1 cellular context compared by ENCODE assay signal in genomic region chr12:68745376-68745903, GRCh38.
TF ChIP-seq lines count a peak whose summit lies in the region.

No MANE protein-coding gene starts in this region.

TF ChIP-seq in K562, 482 proteins besides CTCF, POLR2A, EP300 and RAD21 (continued from another document):
- TF ChIP-seq ZNF592 (IDR thresholded peaks at IDR 0.05): peak; percentile 30; the same call in 1 of the 2 replicates
- peak; percentile 61; the same call in 1 of the 2 replicates for TF ChIP-seq NFE2 (IDR thresholded peaks at IDR 0.05; ENCODE audit: low read depth)
- no peak for TF ChIP-seq TFAP4 (CRISPR knock-in tag; IDR thresholded peaks at IDR 0.05; ENCODE audit: borderline replicate concordance)
- peak in 1 of 2 experiments; percentile 85 for TF ChIP-seq NCOA2 (IDR thresholded peaks at IDR 0.05; ENCODE audit: partially characterized antibody in 2 of 2)
- peak; percentile 37; the same call in 1 of the 2 replicates for TF ChIP-seq POLR2H (tag; IDR thresholded peaks at IDR 0.05; ENCODE audit: low read depth)
- no peak for TF ChIP-seq ARID1B (IDR thresholded peaks at IDR 0.05)
- peak; percentile 77 for TF ChIP-seq PRDM10 (IDR thresholded peaks at IDR 0.05; ENCODE audit: partially characterized antibody)
- no peak for TF ChIP-seq TCF15 (CRISPR knock-in tag; IDR thresholded peaks at IDR 0.05)
